8 cellular contexts compared by ENCODE assay signal in genomic region chr6:38997128-38997761, GRCh38. TPM values are rescaled to one million over a fixed set of nuclear protein-coding genes. Genes with fewer than 3 reads are reported as not detected.
DNase-seq lines count a peak whose midpoint lies in the region; ATAC-seq and TF ChIP-seq lines count a peak whose summit lies in the region.

No MANE protein-coding gene starts in this region.

- TF ChIP-seq POLR2A in body of pancreas (IDR thresholded peaks at IDR 0.05): no peak

- H3K4ac ChIP-seq in mesendoderm (ENCODE audit: low read depth, low read length): no peak overlapping the region

- no peaks in the 10 kb centered on the region for H3K36me3 ChIP-seq in Panc1 (ENCODE audit: control insufficient read depth, insufficient read depth, low read length)
- H3K36me3 ChIP-seq in body of pancreas (replicated peaks in 1 of 2; ENCODE audit: insufficient read depth in 1 of 2, low read depth in 2 of 2): no peaks in the 10 kb centered on the region
- H3K36me3 ChIP-seq in mesendoderm (ENCODE audit: control insufficient read depth, insufficient read depth, low read length): no peaks in the 10 kb centered on the region

- no peak overlapping the region for H3K4me3 ChIP-seq in AG09309 (ENCODE audit: control insufficient read depth, low read depth, low read length)
- H3K4me3 ChIP-seq in Panc1 (ENCODE audit: low read depth in 2 of 2, low read length in 2 of 2): no peak overlapping the region
- H3K4me3 ChIP-seq in body of pancreas: no peak overlapping the region
- H3K4me3 ChIP-seq in mesendoderm (ENCODE audit: low read length): no peak overlapping the region

- intact Hi-C loops in Panc1 (cut with micrococcal nuclease; ENCODE audit: unreplicated experiment): no loop called here
- intact Hi-C loops in body of pancreas (cut with DNase I): loop anchor here (10.0 kb wide), 1 partner anchor 308 kb away; no protein-coding TSS in a partner anchor

- H3K56ac ChIP-seq in mesendoderm (ENCODE audit: low read length): no peak overlapping the region

- H2BK15ac ChIP-seq in mesendoderm (replicated peaks; ENCODE audit: low read depth): no peak overlapping the region

- BruUV-seq in Panc1 (replicated peaks; lab: Mats Ljungman, UMichigan): no TSS peak

- no peak overlapping the region for H3K23ac ChIP-seq in mesendoderm (ENCODE audit: low read length)

- H4K5ac ChIP-seq in mesendoderm (ENCODE audit: low read length): no peak overlapping the region

- no peak overlapping the region for H2BK120ac ChIP-seq in mesendoderm (ENCODE audit: low read depth, low read length)

- H3K27ac ChIP-seq in Panc1 (ENCODE audit: low read length): no peak overlapping the region
- H3K27ac ChIP-seq in body of pancreas: no peak overlapping the region
- H3K27ac ChIP-seq in mesendoderm (ENCODE audit: low read depth, low read length): no peak overlapping the region

- H3K4me1 ChIP-seq in Panc1 (ENCODE audit: control insufficient read depth, insufficient read depth, low read length) (no peaks in the 10 kb centered on the region), body of pancreas (no peaks in the 10 kb centered on the region), mesendoderm (ENCODE audit: control insufficient read depth, low read depth, low read length) (no peaks in the 10 kb centered on the region)

- in situ Hi-C loops in GM13977 (cut with MboI; ENCODE audit: low pct_unique_long_range_greater_than_20kb, low sequenced_read_pairs, unreplicated experiment): loop anchor here (25.0 kb wide), 1 partner anchor 315 kb away; the partner anchor contains the start of genes KCNK16 and KCNK17
- in situ Hi-C loops in Panc1 (cut with HindIII; ENCODE audit: low pct_unique_long_range_greater_than_20kb, low sequenced_read_pairs): no loop called here

- CTCF ChIA-PET in Panc1 (lab: Charles Lee): interaction anchor here (0.9 to 1.4 kb wide), 2 partner anchors 13 to 305 kb away, joined by 3 read pairs; no protein-coding TSS in a partner anchor

- H3K4me2 ChIP-seq in mesendoderm (ENCODE audit: low read length): no peak overlapping the region

- H3K79me1 ChIP-seq in mesendoderm (ENCODE audit: low read length): no peaks in the 10 kb centered on the region

- H2BK5ac ChIP-seq in mesendoderm (ENCODE audit: low read length): no peak overlapping the region

- ATAC-seq in Panc1 (no peak), body of pancreas (no peak), HG03457 (IDR thresholded peaks at IDR 0.05; ENCODE audit: unreplicated experiment) (no peak), GM21528 (IDR thresholded peaks at IDR 0.05; ENCODE audit: low FRiP score, unreplicated experiment) (no peak), GM18909 (IDR thresholded peaks at IDR 0.05; ENCODE audit: poor library complexity, unreplicated experiment) (no peak)

- H3K9me3 ChIP-seq in Panc1 (ENCODE audit: control insufficient read depth, insufficient read depth, low read depth, low read length) (no peaks in the 10 kb centered on the region), body of pancreas (no peaks in the 10 kb centered on the region)

- H3K9ac ChIP-seq in mesendoderm (ENCODE audit: low read length): no peak overlapping the region

- no peak overlapping the region for H2AK5ac ChIP-seq in mesendoderm (ENCODE audit: low read length)

- POLR2A ChIA-PET in Panc1 (lab: Charles Lee): no interaction called here

- H4K8ac ChIP-seq in mesendoderm (ENCODE audit: low read depth, low read length): no peak overlapping the region

- no peak overlapping the region for H3K18ac ChIP-seq in mesendoderm (ENCODE audit: low read length)

- H3K27me3 ChIP-seq in Panc1 (ENCODE audit: control insufficient read depth, insufficient read depth, low read length) (peaks cover 6% of the 10 kb centered on the region), body of pancreas (no peaks in the 10 kb centered on the region), mesendoderm (ENCODE audit: insufficient read depth, low read length, poor library complexity) (no peaks in the 10 kb centered on the region)

- WGBS in body of pancreas, 2 donors: 13% methylated on average over 2 of the region's 2 CpGs
- WGBS in mesendoderm (ENCODE audit: extremely low coverage, insufficient coverage, low lambda C conversion rate): no CpG with 5 or more reads among the region's 2 CpGs

- TF ChIP-seq CTCF in AG09309 (IDR thresholded peaks at IDR 0.05; ENCODE audit: control insufficient read depth, insufficient read depth, low read depth, low read length, missing control alignments) (peak; percentile 44), GM13977 (IDR thresholded peaks at IDR 0.05; ENCODE audit: extremely low read depth, insufficient read depth, missing control alignments) (peak; percentile 59), Panc1 (IDR thresholded peaks at IDR 0.05) (peak; percentile 72), body of pancreas (IDR thresholded peaks at IDR 0.05) (peak; percentile 27 to 65 (median 50))

- no peaks in the 10 kb centered on the region for H3K79me2 ChIP-seq in mesendoderm (ENCODE audit: control insufficient read depth, insufficient read depth, low read length)

- DNase-seq in AG09309 (ENCODE audit: low read depth): no peak
- DNase-seq in GM13977 (ENCODE audit: low spot score): peak; percentile 17
- DNase-seq in Panc1 (ENCODE audit: low read depth, low spot score): no peak
- DNase-seq in body of pancreas: peak; percentile 44 to 73 (median 49)
- peak; percentile 81 for DNase-seq in mesendoderm

RNA-seq across cellular contexts. Expression of gene GLP1R, which starts 51.3 kb away (rescaled TPM):
- total RNA-seq in Panc1 (2021; ENCODE audit: unreplicated experiment) (not detected), body of pancreas (1 to 10 TPM; 5.7 to 6.9 TPM)
- polyA plus RNA-seq in Panc1 (2012; ENCODE audit: insufficient read length): not detected
- polyA plus RNA-seq in mesendoderm (2013, experiment 1 of 2): 0.31 TPM
- polyA plus RNA-seq in mesendoderm (2013, experiment 2 of 2): 0.39 TPM

Comparison
In these comparisons a context has a peak if more than half of its experiments do, and no peak if none do; other contexts are left out.
1. DNase-seq: peak in GM13977 (single experiment), body of pancreas (4 of 4) and mesendoderm (single experiment); none in AG09309 (single experiment) and Panc1 (single experiment).
2. Peak in every context shown above with its lines, with median percentiles within 50 percentile points of each other: CTCF ChIP-seq.